In genomic region chr22:41910050-41910598, GRCh38 we compare ENCODE assay signal across 1 cellular context.
TF ChIP-seq lines count a peak whose summit lies in the region.

No MANE protein-coding gene starts in this region.

TF ChIP-seq in WTC11, 78 proteins besides CTCF, POLR2A, EP300 and RAD21 (continued from another document and continues in another):
- TF ChIP-seq ZNF425 (CRISPR knock-in tag; conservative IDR thresholded peaks at IDR 0.05) (no peak), OVOL2 (CRISPR knock-in tag; IDR thresholded peaks at IDR 0.05; ENCODE audit: borderline replicate concordance) (no peak), ZNF138 (CRISPR knock-in tag; conservative IDR thresholded peaks at IDR 0.05) (no peak; the same call in 1 of the 2 replicates), ZSCAN18 (CRISPR knock-in tag; IDR thresholded peaks at IDR 0.05) (no peak), E2F1 (CRISPR knock-in tag; IDR thresholded peaks at IDR 0.05) (0 out of 2 replicates have a peak, but pooled peaks have one; percentile 53), SP1 (CRISPR knock-in tag; conservative IDR thresholded peaks at IDR 0.05) (peak; percentile 54), NR2C2 (CRISPR knock-in tag; IDR thresholded peaks at IDR 0.05) (no peak), IRF2 (CRISPR knock-in tag; IDR thresholded peaks at IDR 0.05; ENCODE audit: borderline replicate concordance, low read depth) (no peak), STAT6 (CRISPR knock-in tag; conservative IDR thresholded peaks at IDR 0.05; ENCODE audit: low read depth) (no peak), ETV6 (CRISPR knock-in tag; IDR thresholded peaks at IDR 0.05) (no peak; the same call in 1 of the 2 replicates), SMAD4 (CRISPR knock-in tag; IDR thresholded peaks at IDR 0.05) (no peak), ZNF281 (CRISPR knock-in tag; IDR thresholded peaks at IDR 0.05) (no peak), GABPB1 (CRISPR knock-in tag; IDR thresholded peaks at IDR 0.05) (no peak), SMAD3 (CRISPR knock-in tag; IDR thresholded peaks at IDR 0.05; ENCODE audit: borderline replicate concordance) (no peak), FOXP4 (CRISPR knock-in tag; IDR thresholded peaks at IDR 0.05) (peak; percentile 93; the same call in 1 of the 2 replicates), IRF1 (CRISPR knock-in tag; IDR thresholded peaks at IDR 0.05) (0 out of 2 replicates have a peak, but pooled peaks have one; percentile 32), FOXJ3 (CRISPR knock-in tag; IDR thresholded peaks at IDR 0.05; ENCODE audit: borderline replicate concordance) (no peak), ZBTB21 (CRISPR knock-in tag; IDR thresholded peaks at IDR 0.05; ENCODE audit: borderline replicate concordance) (peak; percentile 52; the same call in 1 of the 2 replicates), ZMAT4 (CRISPR knock-in tag; IDR thresholded peaks at IDR 0.05) (no peak), NFATC4 (CRISPR knock-in tag; IDR thresholded peaks at IDR 0.05) (no peak), TCF7 (CRISPR knock-in tag; IDR thresholded peaks at IDR 0.05; ENCODE audit: low read depth) (no peak; the same call in 1 of the 2 replicates), E2F4 (CRISPR knock-in tag; IDR thresholded peaks at IDR 0.05; ENCODE audit: borderline replicate concordance, low read depth) (peak; percentile 37; the same call in 1 of the 2 replicates), ZNF263 (CRISPR knock-in tag; IDR thresholded peaks at IDR 0.05; ENCODE audit: low read depth) (no peak; the same call in 1 of the 2 replicates), ERG (CRISPR knock-in tag; IDR thresholded peaks at IDR 0.05) (no peak), ESRRA (CRISPR knock-in tag; IDR thresholded peaks at IDR 0.05; ENCODE audit: borderline replicate concordance) (no peak), CBFB (CRISPR knock-in tag; IDR thresholded peaks at IDR 0.05; ENCODE audit: low read depth) (no peak), FOXP1 (CRISPR knock-in tag; IDR thresholded peaks at IDR 0.05; ENCODE audit: borderline replicate concordance) (no peak; the same call in 1 of the 2 replicates), USF2 (CRISPR knock-in tag; IDR thresholded peaks at IDR 0.05) (no peak), ATF1 (CRISPR knock-in tag; IDR thresholded peaks at IDR 0.05) (no peak), TEAD1 (CRISPR knock-in tag; IDR thresholded peaks at IDR 0.05) (peak; percentile 66; the same call in 1 of the 2 replicates), PREB (CRISPR knock-in tag; IDR thresholded peaks at IDR 0.05; ENCODE audit: borderline replicate concordance) (no peak), USF1 (CRISPR knock-in tag; IDR thresholded peaks at IDR 0.05) (no peak; the same call in 1 of the 2 replicates), ZNF219 (CRISPR knock-in tag; IDR thresholded peaks at IDR 0.05; ENCODE audit: borderline replicate concordance) (no peak), PRRX2 (CRISPR knock-in tag; IDR thresholded peaks at IDR 0.05) (no peak), ZNF423 (CRISPR knock-in tag; IDR thresholded peaks at IDR 0.05) (no peak)
